In genomic region chr1:146472192-146472861, GRCh38 we compare ENCODE assay signal across 8 cellular contexts.
DNase-seq lines count a peak whose midpoint lies in the region; ATAC-seq and TF ChIP-seq lines count a peak whose summit lies in the region.
"Not testable (repeated sequence)": the region's sequence is repeated elsewhere in the genome, so short reads cannot be mapped to it uniquely, and the experiment has no call there.

No MANE protein-coding gene starts in this region.

- not testable (repeated sequence) for H3K27me3 ChIP-seq in hepatocyte; prostate gland (replicated peaks; ENCODE audit: insufficient read depth)

- H3K27me3 Mint-ChIP-seq in activated B cell treated with CpG ODN at 0.5 μM for 24 hours, result not testable (repeated sequence)

- not testable (repeated sequence) for TF ChIP-seq POLR2A in prostate gland (IDR thresholded peaks at IDR 0.05)

- not testable (repeated sequence) for H4K20me1 ChIP-seq in hepatocyte (ENCODE audit: insufficient read depth, poor library complexity, severe bottlenecking)

- intact Hi-C loops in activated B cell treated with CpG ODN at 0.5 μM for 24 hours (cut with micrococcal nuclease); prostate gland (cut with DNase I): not testable (repeated sequence)

- ATAC-seq in HG03108 (IDR thresholded peaks at IDR 0.05; ENCODE audit: unreplicated experiment) (peak; percentile 84), activated B cell treated with CpG ODN at 0.5 μM for 24 hours (ENCODE audit: low read depth) (peak; percentile 98)

- not testable (repeated sequence) for H3K79me2 ChIP-seq in hepatocyte

- H3K27ac ChIP-seq in hepatocyte, prostate gland: not testable (repeated sequence)

- peak overlapping the region; percentile 89 for H2AFZ ChIP-seq in hepatocyte

- H3K9me3 Mint-ChIP-seq in activated B cell treated with CpG ODN at 0.5 μM for 24 hours, result not testable (repeated sequence)

- peak overlapping the region; percentile 32 for H3K4me3 ChIP-seq in astrocyte of the spinal cord (ENCODE audit: low read depth, low read length)
- H3K4me3 ChIP-seq in hepatocyte, result peak overlapping the region; percentile 57
- peak overlapping the region; percentile 30 to 33 for H3K4me3 ChIP-seq in prostate gland

- POLR2A ChIA-PET in activated B cell treated with CpG ODN at 0.5 μM for 24 hours (lab: Charles Lee), result not testable (repeated sequence)

- H3K27ac Mint-ChIP-seq in activated B cell treated with CpG ODN at 0.5 μM for 24 hours, result not testable (repeated sequence)

- H3K4me1 ChIP-seq in hepatocyte (ENCODE audit: insufficient read depth); prostate gland (replicated peaks): not testable (repeated sequence)

- peak overlapping the region; percentile 72 for H3K4me2 ChIP-seq in hepatocyte

- peak; percentile 10 for DNase-seq in GM04504 (ENCODE audit: low read depth)
- peak; percentile 81 for DNase-seq in NCI-H345 treated with DMSO at 0.1 percent for 48 hours (lab: John Stamatoyannopoulos, UW; ENCODE audit: unreplicated experiment)
- peak; percentile 57 for DNase-seq in activated B cell treated with CpG ODN at 0.5 μM for 24 hours
- peak; percentile 38 for DNase-seq in astrocyte of the spinal cord (ENCODE audit: low read depth, low spot score)
- peak; percentile 86 for DNase-seq in hepatocyte (ENCODE audit: low spot score)
- peak; percentile 48 for DNase-seq in prostate gland (ENCODE audit: low spot score)
- peak; percentile 39 for DNase-seq in superior temporal gyrus (ENCODE audit: extremely low spot score)

- CTCF ChIA-PET in activated B cell treated with CpG ODN at 0.5 μM for 24 hours (lab: Charles Lee), result not testable (repeated sequence)

- H3K36me3 ChIP-seq in hepatocyte (replicated peaks; ENCODE audit: insufficient read depth, low read depth); prostate gland: not testable (repeated sequence)

- peak overlapping the region; percentile 83 for H3K4me3 Mint-ChIP-seq in activated B cell treated with CpG ODN at 0.5 μM for 24 hours

- in situ Hi-C loops in astrocyte of the spinal cord (cut with HindIII; ENCODE audit: low sequenced_read_pairs), result not testable (repeated sequence)

- not testable (repeated sequence) for H3K9me2 ChIP-seq in hepatocyte (replicated peaks; ENCODE audit: insufficient read depth)

- not testable (repeated sequence) for H3K9me3 ChIP-seq in hepatocyte (ENCODE audit: low read depth); prostate gland

- not testable (repeated sequence) for TF ChIP-seq CTCF in activated B cell treated with CpG ODN at 0.5 μM for 24 hours (IDR thresholded peaks at IDR 0.05); astrocyte of the spinal cord (IDR thresholded peaks at IDR 0.05; ENCODE audit: low read depth, low read length); hepatocyte (IDR thresholded peaks at IDR 0.05; ENCODE audit: poor library complexity)
- TF ChIP-seq CTCF in prostate gland (IDR thresholded peaks at IDR 0.05), result peak in 1 of 4 experiments; percentile 6

- not testable (repeated sequence) for H3K36me3 Mint-ChIP-seq in activated B cell treated with CpG ODN at 0.5 μM for 24 hours (ENCODE audit: low read depth)

- H3K4me1 Mint-ChIP-seq in activated B cell treated with CpG ODN at 0.5 μM for 24 hours, result not testable (repeated sequence)

- 2% methylated on average over 36 of the region's 42 CpGs for WGBS in hepatocyte (ENCODE audit: low lambda C conversion rate, missing lambda C conversion rate)
- WGBS in prostate gland, result 1% methylated on average over 27 of the region's 42 CpGs

Comparison
In these comparisons a context has a peak if more than half of its experiments do, and no peak if none do; other contexts are left out.
1. DNase-seq: peak in every context shown above with its lines; median percentile 86 in hepatocyte; 81 in NCI-H345 treated with DMSO at 0.1 percent for 48 hours; 57 in activated B cell treated with CpG ODN at 0.5 μM for 24 hours; 48 in prostate gland; 39 in superior temporal gyrus; 38 in astrocyte of the spinal cord; 10 in GM04504.